In genomic region chr2:39704540-39704939, GRCh38 we compare ENCODE assay signal across 22 cellular contexts. TPM values are rescaled to one million over a fixed set of nuclear protein-coding genes. Genes with fewer than 3 reads are reported as not detected.
"Had no signal": no experiment of that assay in that cellular context is flagged by ENCODE, and none has a peak within 500 bp of the region (broad histone marks: within the 10 kb centered on the region; RNA-seq: fewer than 3 reads in every experiment).

No MANE protein-coding gene starts in this region.

- H3K27me3 ChIP-seq: MG63, Peyer's patch, SJCRH30 had no signal

- H3K36me3 ChIP-seq: MG63, Peyer's patch, SJCRH30 had no signal

- H3K4me1 ChIP-seq: Peyer's patch, SJCRH30 had no signal

- DNase-seq: KBM-7, MG63, NCI-H1092, NCI-H1105 treated with DMSO at 0.1 percent for 48 hours, NCI-H1417 treated with DMSO at 0.1 percent for 48 hours, NCI-H1694, NCI-H187 treated with DMSO at 0.1 percent for 48 hours, NCI-H2029 treated with DMSO at 0.1 percent for 48 hours, NCI-H2171, NCI-H510A, NCI-H524 treated with DMSO at 0.1 percent for 48 hours, NCI-H774, PC-9, Peyer's patch, SHP77 treated with DMSO at 0.1 percent for 48 hours, SJCRH30, T-helper 1 cell, T-helper 17 cell had no signal

- H3K27ac ChIP-seq: HL-60, PC-9, Peyer's patch, SJCRH30 had no signal

- H3K4me3 ChIP-seq: MG63, PC-9, Peyer's patch, SJCRH30 had no signal

- ATAC-seq: Right ventricle myocardium inferior, SK-N-SH treated with all-trans-retinoic acid at 6 μM for 48 hours, T-helper 17 cell had no signal

RNA-seq across cellular contexts. Expression of gene TMEM178A, which starts 38.8 kb away (rescaled TPM):
- total RNA-seq: RPMI7951 had no signal
